16 cellular contexts compared by ENCODE assay signal in genomic region chr5:90170231-90170630, GRCh38.
DNase-seq lines count a peak whose midpoint lies in the region; ATAC-seq, FAIRE-seq and TF ChIP-seq lines count a peak whose summit lies in the region.
"Had no signal": no experiment of that assay in that cellular context is flagged by ENCODE, and none has a peak within 500 bp of the region (broad histone marks: within the 10 kb centered on the region; RNA-seq: fewer than 3 reads in every experiment).

No MANE protein-coding gene starts in this region.

- no peak for FAIRE-seq in GM12891 (lab: Jason Lieb, UNC)
- FAIRE-seq in endometrium (lab: Jason Lieb, UNC): peak; percentile 94

- DNase-seq in GM12891 (ENCODE audit: insufficient read length, low spot score) (no peak), NCI-H446 (lab: John Stamatoyannopoulos, UW) (peak; percentile 19 to 61), myocyte (ENCODE audit: low read depth) (peak; percentile 40)
- no peak for DNase-seq in stimulated activated naive CD4-positive, alpha-beta T cell treated with Interleukin-2 at 50 U/mL for 16 hours (lab: John Stamatoyannopoulos, UW)
- DNase-seq: brain microvascular endothelial cell; DMS153; effector CD4-positive, alpha-beta T cell; foreskin keratinocyte; immature natural killer cell; stimulated activated CD4-positive, alpha-beta T cell treated with anti-CD3 and anti-CD28 coated beads, Interleukin-4, amount 100 ng/mL, for 24 hours; T-helper 17 cell had no signal

- ATAC-seq in HG03342 (IDR thresholded peaks at IDR 0.05; ENCODE audit: unreplicated experiment): no peak
- ATAC-seq in HG03095 (IDR thresholded peaks at IDR 0.05; ENCODE audit: unreplicated experiment): no peak
- no peak for ATAC-seq in GM19452 (IDR thresholded peaks at IDR 0.05; ENCODE audit: unreplicated experiment)
- ATAC-seq: activated naive CD4-positive, alpha-beta T cell treated with anti-CD3 and anti-CD28 coated beads, Interleukin-2, amount 50 U/mL, for 72 hours; foreskin keratinocyte; T-helper 17 cell had no signal

- TF ChIP-seq POLR2A in GM12891 (IDR thresholded peaks at IDR 0.05; ENCODE audit: low read depth, low read length): no peak

TF ChIP-seq in GM12891, 5 proteins besides CTCF, POLR2A, EP300 and RAD21:
- TF ChIP-seq POLR2AphosphoS5 (IDR thresholded peaks at IDR 0.05; ENCODE audit: low read depth, low read length): no peak
- TF ChIP-seq PAX5 (IDR thresholded peaks at IDR 0.05; ENCODE audit: insufficient read depth, low read length, severe bottlenecking): no peak
- no peak for TF ChIP-seq TAF1 (IDR thresholded peaks at IDR 0.05; ENCODE audit: low read depth, low read length)
- no peak for TF ChIP-seq POU2F2 (IDR thresholded peaks at IDR 0.05; ENCODE audit: low read depth, low read length)
- peak; percentile 48; the same call in 1 of the 2 replicates for TF ChIP-seq SPI1 (IDR thresholded peaks at IDR 0.05; ENCODE audit: low read depth, low read length)

Comparison
In these comparisons a context has a peak if more than half of its experiments do, and no peak if none do; other contexts are left out.
1. DNase-seq: peak in NCI-H446 (2 of 2) and myocyte (single experiment); none in GM12891 (single experiment) and stimulated activated naive CD4-positive, alpha-beta T cell treated with Interleukin-2 at 50 U/mL for 16 hours (single experiment).